21 cellular contexts compared by ENCODE assay signal in the genomic region with DNA sequence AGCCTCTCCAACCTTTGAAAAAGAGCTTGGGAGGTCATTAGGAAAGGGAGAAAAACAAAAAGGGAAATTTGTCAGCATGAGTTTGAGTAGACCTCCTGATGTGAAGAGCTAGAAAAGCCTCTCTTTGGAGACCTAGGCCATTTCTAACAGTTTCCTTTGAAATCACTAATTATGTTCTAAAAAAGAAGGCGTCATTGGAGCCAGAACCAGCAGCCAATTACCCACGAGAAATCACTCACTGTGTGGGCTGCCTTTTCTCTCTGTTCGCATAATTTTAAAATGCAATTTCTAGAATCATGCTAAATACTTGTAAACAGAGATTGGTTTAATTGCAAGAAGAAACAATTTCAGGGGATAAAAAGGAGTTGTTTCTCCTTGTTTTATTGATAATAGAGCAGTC.
"Had no signal": no experiment of that assay in that cellular context is flagged by ENCODE, and none has a peak within 500 bp of the region (broad histone marks: within the 10 kb centered on the region; RNA-seq: fewer than 3 reads in every experiment).

No MANE protein-coding gene starts in this region.

- H3K27me3 Mint-ChIP-seq: activated CD4-positive, alpha-beta memory T cell treated with anti-CD3 and anti-CD28 coated beads for 36 hours; activated CD4-positive, alpha-beta T cell treated with anti-CD3 and anti-CD28 coated beads for 36 hours; activated T-helper 17 cell treated with anti-CD3 and anti-CD28 coated beads, Interleukin-2, amount 50 U/mL, for 72 hours had no signal

- H3K9me3 Mint-ChIP-seq: activated CD4-positive, alpha-beta memory T cell treated with anti-CD3 and anti-CD28 coated beads for 36 hours; activated CD4-positive, alpha-beta T cell treated with anti-CD3 and anti-CD28 coated beads, Interleukin-2, amount 10 ng/mL, durations not matched to agents 24 days and 14 days; activated naive CD4-positive, alpha-beta T cell treated with anti-CD3 and anti-CD28 coated beads for 36 hours; activated T-cell treated with anti-CD3 and anti-CD28 coated beads, Interleukin-2, amount 50 U/mL, for 4 hours; activated T-helper 17 cell treated with anti-CD3 and anti-CD28 coated beads, Interleukin-2, amount 50 U/mL, for 72 hours; dendritic cell treated with granulocyte-macrophage colony-stimulating factor and Interleukin-4, amounts not matched to agents 40 ng/mL and 50 ng/mL, for 4 days; effector memory CD8-positive, alpha-beta T cell had no signal

- DNase-seq: activated CD4-positive, alpha-beta memory T cell treated with anti-CD3 and anti-CD28 coated beads for 36 hours; activated CD4-positive, alpha-beta T cell treated with anti-CD3 and anti-CD28 coated beads for 36 hours; activated CD4-positive, alpha-beta T cell treated with anti-CD3 and anti-CD28 coated beads, Interleukin-2, amount 10 ng/mL, durations not matched to agents 24 days and 14 days; activated CD4-positive, CD25-positive, alpha-beta regulatory T cell; activated CD4-positive, CD25-positive, alpha-beta regulatory T cell treated with anti-CD3 and anti-CD28 coated beads, Interleukin-2, amount 50 U/mL, for 72 hours; activated CD8-positive, alpha-beta T cell treated with anti-CD3 and anti-CD28 coated beads, Interleukin-2, amount 10 ng/mL, durations not matched to agents 7 days and 5 days; activated effector memory CD4-positive, alpha-beta T cell treated with Interleukin-2 at 50 U/mL for 16 hours; activated naive CD4-positive, alpha-beta T cell treated with anti-CD3 and anti-CD28 coated beads for 36 hours; activated naive CD8-positive, alpha-beta T cell treated with anti-CD3 and anti-CD28 coated beads, Interleukin-2, amount 10 ng/mL, durations not matched to agents 7 days and 5 days; activated T-cell treated with anti-CD3 and anti-CD28 coated beads, Interleukin-2, amount 50 U/mL, for 4 hours; brain microvascular endothelial cell; effector CD4-positive, alpha-beta T cell; effector memory CD8-positive, alpha-beta T cell; erythroblast; esophagus squamous epithelium; T-helper 2 cell had no signal

- H3K4me3 ChIP-seq: coronary artery, esophagus squamous epithelium, gastroesophageal sphincter had no signal

- H3K36me3 Mint-ChIP-seq: activated CD4-positive, alpha-beta memory T cell treated with anti-CD3 and anti-CD28 coated beads for 36 hours had no signal

- H3K27me3 ChIP-seq: brain microvascular endothelial cell, esophagus squamous epithelium, gastroesophageal sphincter had no signal

- H3K27ac Mint-ChIP-seq: activated CD4-positive, alpha-beta memory T cell treated with anti-CD3 and anti-CD28 coated beads for 36 hours; activated CD4-positive, alpha-beta T cell treated with anti-CD3 and anti-CD28 coated beads for 36 hours; activated CD4-positive, alpha-beta T cell treated with anti-CD3 and anti-CD28 coated beads, Interleukin-2, amount 10 ng/mL, durations not matched to agents 24 days and 14 days; activated CD8-positive, alpha-beta T cell treated with anti-CD3 and anti-CD28 coated beads, Interleukin-2, amount 10 ng/mL, durations not matched to agents 7 days and 5 days; activated naive CD4-positive, alpha-beta T cell treated with anti-CD3 and anti-CD28 coated beads for 36 hours; activated naive CD8-positive, alpha-beta T cell treated with anti-CD3 and anti-CD28 coated beads, Interleukin-2, amount 10 ng/mL, durations not matched to agents 7 days and 5 days; activated T-helper 17 cell treated with anti-CD3 and anti-CD28 coated beads, Interleukin-2, amount 50 U/mL, for 72 hours; dendritic cell treated with granulocyte-macrophage colony-stimulating factor and Interleukin-4, amounts not matched to agents 40 ng/mL and 50 ng/mL, for 4 days had no signal

- H3K27ac ChIP-seq: brain microvascular endothelial cell, coronary artery, esophagus squamous epithelium, gastroesophageal sphincter had no signal

- ATAC-seq: activated CD4-positive, alpha-beta T cell treated with anti-CD3 and anti-CD28 coated beads for 36 hours; activated CD8-positive, alpha-beta T cell treated with anti-CD3 and anti-CD28 coated beads, Interleukin-2, amount 10 ng/mL, durations not matched to agents 7 days and 5 days; activated naive CD4-positive, alpha-beta T cell treated with anti-CD3 and anti-CD28 coated beads, Interleukin-2, amount 50 U/mL, for 72 hours; activated T-cell treated with anti-CD3 and anti-CD28 coated beads, Interleukin-2, amount 50 U/mL, for 4 hours; activated T-helper 17 cell treated with anti-CD3 and anti-CD28 coated beads, Interleukin-2, amount 50 U/mL, for 72 hours; effector memory CD8-positive, alpha-beta T cell; gastroesophageal sphincter had no signal

- H3K4me3 Mint-ChIP-seq: activated CD4-positive, alpha-beta memory T cell treated with anti-CD3 and anti-CD28 coated beads for 36 hours; activated CD4-positive, alpha-beta T cell treated with anti-CD3 and anti-CD28 coated beads for 36 hours; activated CD4-positive, alpha-beta T cell treated with anti-CD3 and anti-CD28 coated beads, Interleukin-2, amount 10 ng/mL, durations not matched to agents 24 days and 14 days; activated CD8-positive, alpha-beta T cell treated with anti-CD3 and anti-CD28 coated beads, Interleukin-2, amount 10 ng/mL, durations not matched to agents 7 days and 5 days; activated naive CD4-positive, alpha-beta T cell treated with anti-CD3 and anti-CD28 coated beads for 36 hours; activated naive CD8-positive, alpha-beta T cell treated with anti-CD3 and anti-CD28 coated beads, Interleukin-2, amount 10 ng/mL, durations not matched to agents 7 days and 5 days; activated T-cell treated with anti-CD3 and anti-CD28 coated beads, Interleukin-2, amount 50 U/mL, for 4 hours; activated T-helper 17 cell treated with anti-CD3 and anti-CD28 coated beads, Interleukin-2, amount 50 U/mL, for 72 hours; dendritic cell treated with granulocyte-macrophage colony-stimulating factor and Interleukin-4, amounts not matched to agents 40 ng/mL and 50 ng/mL, for 4 days; effector memory CD8-positive, alpha-beta T cell had no signal
